26 cellular contexts compared by ENCODE assay signal in the genomic region with DNA sequence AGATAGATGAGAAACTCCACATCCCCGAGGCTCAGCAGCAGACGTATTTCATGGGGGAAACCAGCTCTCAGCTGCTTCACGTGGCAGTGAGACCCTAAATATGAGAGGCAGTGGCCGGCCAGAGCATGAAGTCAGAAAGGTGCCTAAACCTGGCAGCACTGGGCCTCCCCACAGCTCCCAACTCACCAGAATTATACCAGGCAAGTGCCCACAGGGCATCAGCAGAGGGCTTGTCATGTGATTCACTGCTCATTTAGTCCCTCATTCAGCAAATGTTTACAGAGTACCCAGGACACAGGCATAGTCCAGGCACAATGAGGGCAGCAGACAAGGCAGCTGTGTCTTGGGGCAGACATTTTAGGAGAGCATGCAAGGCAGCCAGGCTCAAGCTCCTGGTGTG.
DNase-seq lines count a peak whose midpoint lies in the region; ATAC-seq and TF ChIP-seq lines count a peak whose summit lies in the region.
"Had no signal": no experiment of that assay in that cellular context is flagged by ENCODE, and none has a peak within 500 bp of the region (broad histone marks: within the 10 kb centered on the region; RNA-seq: fewer than 3 reads in every experiment).

No MANE protein-coding gene starts in this region.

- TF ChIP-seq CTCF in osteoblast (IDR thresholded peaks at IDR 0.05; ENCODE audit: extremely low read depth, low read depth, low read length): no peak

- H3K27me3 ChIP-seq in osteoblast (ENCODE audit: insufficient read depth, low read length): no peaks in the 10 kb centered on the region
- H3K27me3 ChIP-seq: gastrocnemius medialis, neural progenitor cell, vagina had no signal

- no peak overlapping the region for H3K27ac ChIP-seq in osteoblast (ENCODE audit: low read depth, low read length)
- H3K27ac ChIP-seq: A549, gastrocnemius medialis, neural progenitor cell, parathyroid adenoma, vagina, VCaP had no signal

- no peaks in the 10 kb centered on the region for H3K9me3 ChIP-seq in osteoblast (ENCODE audit: low read depth, low read length)
- H3K9me3 ChIP-seq: A549, gastrocnemius medialis, vagina had no signal

- H3K79me2 ChIP-seq in osteoblast (ENCODE audit: insufficient read depth, low read length): no peaks in the 10 kb centered on the region
- H3K79me2 ChIP-seq: parathyroid adenoma had no signal

- H3K4me3 ChIP-seq in osteoblast (ENCODE audit: insufficient read depth, low read length): no peak overlapping the region
- H3K4me3 ChIP-seq: A549, gastrocnemius medialis, neural progenitor cell, smooth muscle cell, vagina had no signal

- ATAC-seq in GM21786 (IDR thresholded peaks at IDR 0.05; ENCODE audit: unreplicated experiment): no peak
- ATAC-seq: A549; activated CD4-positive, alpha-beta T cell treated with anti-CD3 and anti-CD28 coated beads for 36 hours; gastrocnemius medialis; stimulated activated naive CD8-positive, alpha-beta T cell treated with anti-CD3 and anti-CD28 coated beads, Interleukin-15, amount 100 ng/mL, for 72 hours had no signal

- H2AFZ ChIP-seq in osteoblast (ENCODE audit: low read length): no peak overlapping the region
- H2AFZ ChIP-seq: neural progenitor cell, parathyroid adenoma had no signal

- H3K4me1 ChIP-seq in osteoblast (ENCODE audit: insufficient read depth, low read length): no peaks in the 10 kb centered on the region
- H3K4me1 ChIP-seq: A549, gastrocnemius medialis, neural progenitor cell, parathyroid adenoma, vagina had no signal

- no peaks in the 10 kb centered on the region for H4K20me1 ChIP-seq in osteoblast (ENCODE audit: insufficient read depth, low read length)

- no peaks in the 10 kb centered on the region for H3K36me3 ChIP-seq in osteoblast (ENCODE audit: insufficient read depth, low read length)
- H3K36me3 ChIP-seq: gastrocnemius medialis, neural progenitor cell, vagina had no signal

- DNase-seq in NCI-H510A treated with DMSO at 0.1 percent for 48 hours (lab: John Stamatoyannopoulos, UW) (peak; percentile 28), NCI-H510A (lab: John Stamatoyannopoulos, UW) (no peak), M059J (ENCODE audit: low read depth) (peak; percentile 19), RPMI7951 (ENCODE audit: low read depth) (peak; percentile 26), osteoblast (ENCODE audit: insufficient read length, low spot score, missing footprints) (peak; percentile 67), SW480 (ENCODE audit: low spot score) (no peak)
- no peak for DNase-seq in activated CD8-positive, alpha-beta memory T cell treated with anti-CD3 and anti-CD28 coated beads, Interleukin-2, amount 50 U/mL, for 48 hours
- DNase-seq: activated CD4-positive, alpha-beta T cell treated with anti-CD3 and anti-CD28 coated beads for 36 hours; activated T-cell treated with anti-CD3 and anti-CD28 coated beads for 4 hours; AML-193; anterior cingulate cortex; CD4-positive, CD25-positive, alpha-beta regulatory T cell; gastrocnemius medialis; kidney; NCI-H187 treated with DMSO at 0.1 percent for 48 hours; Right ventricle myocardium superior; stimulated activated CD4-positive, alpha-beta T cell treated with anti-CD3 and anti-CD28 coated beads, Interleukin-1b, Interleukin-23, amount 100 ng/mL, for 48 hours; stimulated activated naive CD8-positive, alpha-beta T cell treated with anti-CD3 and anti-CD28 coated beads, Interleukin-15, amount 100 ng/mL, for 72 hours; T-helper 9 cell had no signal

- no peak overlapping the region for H3K4me2 ChIP-seq in osteoblast (ENCODE audit: insufficient read depth, low read length)
- H3K4me2 ChIP-seq: A549, neural progenitor cell, smooth muscle cell had no signal

Comparison
In these comparisons a context has a peak if more than half of its experiments do, and no peak if none do; other contexts are left out.
1. DNase-seq: peak in NCI-H510A treated with DMSO at 0.1 percent for 48 hours (single experiment), M059J (single experiment), RPMI7951 (single experiment) and osteoblast (single experiment); none in NCI-H510A (single experiment), SW480 (single experiment) and activated CD8-positive, alpha-beta memory T cell treated with anti-CD3 and anti-CD28 coated beads, Interleukin-2, amount 50 U/mL, for 48 hours (single experiment).